Comparison of ENCODE assay signal across 34 cellular contexts in the genomic region with DNA sequence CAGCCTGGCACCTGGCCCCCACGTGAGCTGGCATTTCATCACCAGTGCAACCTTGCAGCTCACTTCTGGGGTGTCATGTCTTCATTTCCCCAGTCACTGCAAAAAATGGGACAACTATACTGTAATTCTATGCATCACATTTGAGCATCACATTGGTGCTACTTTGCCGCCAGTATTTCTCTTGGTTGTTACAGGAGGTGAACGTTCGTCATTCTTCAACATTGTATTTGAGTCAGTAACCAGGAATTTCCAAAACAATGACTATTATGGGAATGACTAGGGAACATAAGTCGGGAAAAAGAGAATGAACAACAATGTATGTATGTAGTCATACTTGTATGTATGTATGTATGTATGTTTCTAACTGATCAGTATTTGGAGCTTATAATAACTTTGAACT.
A peak's percentile ranks its signal among the peaks of the same experiment; 100 is the strongest.
DNase-seq lines count a peak whose midpoint lies in the region; ATAC-seq, FAIRE-seq and TF ChIP-seq lines count a peak whose summit lies in the region.
"Had no signal": no experiment of that assay in that cellular context is flagged by ENCODE, and none has a peak within 500 bp of the region (broad histone marks: within the 10 kb centered on the region; RNA-seq: fewer than 3 reads in every experiment).

No MANE protein-coding gene starts in this region.

- TF ChIP-seq CTCF in astrocyte of the spinal cord (IDR thresholded peaks at IDR 0.05; ENCODE audit: low read depth, low read length) = no peak

- ATAC-seq in activated CD8-positive, alpha-beta T cell treated with anti-CD3 and anti-CD28 coated beads, Interleukin-2, amount 10 ng/mL, durations not matched to agents 7 days and 5 days = no peak
- ATAC-seq: heart left ventricle, SK-N-SH treated with all-trans-retinoic acid at 6 μM for 48 hours, T-helper 17 cell had no signal

- no peaks in the 10 kb centered on the region for H3K9me3 Mint-ChIP-seq in activated CD4-positive, alpha-beta T cell treated with anti-CD3 and anti-CD28 coated beads, Interleukin-2, amount 10 ng/mL, durations not matched to agents 24 days and 14 days
- H3K9me3 Mint-ChIP-seq in activated CD8-positive, alpha-beta T cell treated with anti-CD3 and anti-CD28 coated beads, Interleukin-2, amount 10 ng/mL, durations not matched to agents 7 days and 5 days (ENCODE audit: insufficient read depth) = no peaks in the 10 kb centered on the region
- H3K9me3 Mint-ChIP-seq: CD4-positive, alpha-beta T cell; mesothelial cell of epicardium had no signal

- no peak overlapping the region for H3K4me3 Mint-ChIP-seq in activated CD4-positive, alpha-beta T cell treated with anti-CD3 and anti-CD28 coated beads, Interleukin-2, amount 10 ng/mL, durations not matched to agents 24 days and 14 days
- H3K4me3 Mint-ChIP-seq in activated CD8-positive, alpha-beta T cell treated with anti-CD3 and anti-CD28 coated beads, Interleukin-2, amount 10 ng/mL, durations not matched to agents 7 days and 5 days = no peak overlapping the region
- H3K4me3 Mint-ChIP-seq: activated naive CD4-positive, alpha-beta T cell treated with anti-CD3 and anti-CD28 coated beads, Interleukin-2, amount 10 ng/mL, durations not matched to agents 7 days and 5 days; activated T-helper 1 cell treated with anti-CD3 and anti-CD28 coated beads, Interleukin-12 subunit alpha, Interleukin-12 subunit beta, Interleukin-2, Interleukin-4 antibody, amounts not matched to agents 30 ng/mL and 10 ng/mL and 1 ng/mL, durations not matched to agents 14 hours and 24 hours and 36 hours; CD4-positive, alpha-beta T cell; mesothelial cell of epicardium; T-helper 17 cell had no signal

- no peaks in the 10 kb centered on the region for H3K27me3 Mint-ChIP-seq in activated CD4-positive, alpha-beta T cell treated with anti-CD3 and anti-CD28 coated beads, Interleukin-2, amount 10 ng/mL, durations not matched to agents 24 days and 14 days
- H3K27me3 Mint-ChIP-seq in activated CD8-positive, alpha-beta T cell treated with anti-CD3 and anti-CD28 coated beads, Interleukin-2, amount 10 ng/mL, durations not matched to agents 7 days and 5 days (ENCODE audit: low read depth) = no peaks in the 10 kb centered on the region
- H3K27me3 Mint-ChIP-seq: activated naive CD4-positive, alpha-beta T cell treated with anti-CD3 and anti-CD28 coated beads, Interleukin-2, amount 10 ng/mL, durations not matched to agents 7 days and 5 days; CD4-positive, alpha-beta T cell; progenitor cell of endocrine pancreas; T-helper 17 cell had no signal

- DNase-seq in Daoy (ENCODE audit: low read depth) (peak; percentile 68), RCC 7860 (ENCODE audit: low spot score) (peak; percentile 29), astrocyte of the spinal cord (ENCODE audit: low read depth, low spot score) (peak; percentile 66), glomerular visceral epithelial cell (ENCODE audit: extremely low spot score) (peak; percentile 45), retina (no peak), NCI-H524 treated with DMSO at 0.1 percent for 48 hours (lab: John Stamatoyannopoulos, UW) (no peak)
- DNase-seq in activated CD4-positive, alpha-beta T cell treated with anti-CD3 and anti-CD28 coated beads, Interleukin-2, amount 10 ng/mL, durations not matched to agents 24 days and 14 days = no peak
- no peak for DNase-seq in activated CD8-positive, alpha-beta T cell treated with anti-CD3 and anti-CD28 coated beads, Interleukin-2, amount 10 ng/mL, durations not matched to agents 7 days and 5 days
- DNase-seq: activated CD4-positive, alpha-beta T cell treated with anti-CD3 and anti-CD28 coated beads, Interleukin-2, amount 50 U/mL, for 48 hours; activated naive CD4-positive, alpha-beta T cell treated with anti-CD3 and anti-CD28 coated beads, Interleukin-2, amount 10 ng/mL, durations not matched to agents 7 days and 5 days; adrenal gland; AML-193; CD4-positive, alpha-beta T cell; effector CD4-positive, alpha-beta T cell; EL; H7; heart left ventricle; kidney; NCI-H1417; NCI-H2029 treated with DMSO at 0.1 percent for 48 hours; NCI-H2227 treated with DMSO at 0.1 percent for 48 hours; sigmoid colon; stimulated activated CD4-positive, alpha-beta T cell treated with anti-CD3 and anti-CD28 coated beads, Interleukin-15, amount 100 ng/mL, for 24 hours; stimulated activated CD4-positive, alpha-beta T cell treated with anti-CD3 and anti-CD28 coated beads, Interleukin-4, amount 100 ng/mL, for 4 hours; T-helper 17 cell; tibial artery had no signal

- no peaks in the 10 kb centered on the region for H3K36me3 Mint-ChIP-seq in activated CD4-positive, alpha-beta T cell treated with anti-CD3 and anti-CD28 coated beads, Interleukin-2, amount 10 ng/mL, durations not matched to agents 24 days and 14 days (ENCODE audit: low read depth)
- no peaks in the 10 kb centered on the region for H3K36me3 Mint-ChIP-seq in activated CD8-positive, alpha-beta T cell treated with anti-CD3 and anti-CD28 coated beads, Interleukin-2, amount 10 ng/mL, durations not matched to agents 7 days and 5 days (ENCODE audit: low read depth)
- H3K36me3 Mint-ChIP-seq: activated naive CD4-positive, alpha-beta T cell treated with anti-CD3 and anti-CD28 coated beads, Interleukin-2, amount 10 ng/mL, durations not matched to agents 7 days and 5 days; mesothelial cell of epicardium had no signal

- H3K27ac Mint-ChIP-seq in activated CD4-positive, alpha-beta T cell treated with anti-CD3 and anti-CD28 coated beads, Interleukin-2, amount 10 ng/mL, durations not matched to agents 24 days and 14 days = no peak overlapping the region
- no peak overlapping the region for H3K27ac Mint-ChIP-seq in activated CD8-positive, alpha-beta T cell treated with anti-CD3 and anti-CD28 coated beads, Interleukin-2, amount 10 ng/mL, durations not matched to agents 7 days and 5 days
- H3K27ac Mint-ChIP-seq: activated naive CD4-positive, alpha-beta T cell treated with anti-CD3 and anti-CD28 coated beads, Interleukin-2, amount 10 ng/mL, durations not matched to agents 7 days and 5 days; activated T-helper 1 cell treated with anti-CD3 and anti-CD28 coated beads, Interleukin-12 subunit alpha, Interleukin-12 subunit beta, Interleukin-2, Interleukin-4 antibody, amounts not matched to agents 30 ng/mL and 10 ng/mL and 1 ng/mL, durations not matched to agents 14 hours and 24 hours and 36 hours; CD4-positive, alpha-beta T cell; mesothelial cell of epicardium; progenitor cell of endocrine pancreas; T-helper 17 cell had no signal

- FAIRE-seq in RCC 7860 (lab: Jason Lieb, UNC) = no peak
- FAIRE-seq: colon, D721Med, GM12892, kidney, TTC549 had no signal

- H3K4me1 Mint-ChIP-seq in activated CD4-positive, alpha-beta T cell treated with anti-CD3 and anti-CD28 coated beads, Interleukin-2, amount 10 ng/mL, durations not matched to agents 24 days and 14 days = no peaks in the 10 kb centered on the region
- no peaks in the 10 kb centered on the region for H3K4me1 Mint-ChIP-seq in activated CD8-positive, alpha-beta T cell treated with anti-CD3 and anti-CD28 coated beads, Interleukin-2, amount 10 ng/mL, durations not matched to agents 7 days and 5 days (ENCODE audit: low read depth)
- H3K4me1 Mint-ChIP-seq: activated naive CD4-positive, alpha-beta T cell treated with anti-CD3 and anti-CD28 coated beads, Interleukin-2, amount 10 ng/mL, durations not matched to agents 7 days and 5 days; mesothelial cell of epicardium; T-helper 17 cell had no signal

- in situ Hi-C loops in astrocyte of the spinal cord (cut with HindIII; ENCODE audit: low sequenced_read_pairs) = no loop called here

- CTCF ChIA-PET in activated CD8-positive, alpha-beta T cell treated with anti-CD3 and anti-CD28 coated beads, Interleukin-2, amount 10 ng/mL, durations not matched to agents 7 days and 5 days (lab: Charles Lee) = no interaction called here

- no peak overlapping the region for H3K4me3 ChIP-seq in astrocyte of the spinal cord (ENCODE audit: low read depth, low read length)
- H3K4me3 ChIP-seq: adrenal gland, heart left ventricle, sigmoid colon, tibial artery had no signal

- intact Hi-C loops in activated CD4-positive, alpha-beta T cell treated with anti-CD3 and anti-CD28 coated beads, Interleukin-2, amount 10 ng/mL, durations not matched to agents 24 days and 14 days (cut with micrococcal nuclease) = no loop called here

- POLR2A ChIA-PET in activated CD8-positive, alpha-beta T cell treated with anti-CD3 and anti-CD28 coated beads, Interleukin-2, amount 10 ng/mL, durations not matched to agents 7 days and 5 days (lab: Charles Lee) = no interaction called here

Comparison
In these comparisons a context has a peak if more than half of its experiments do, and no peak if none do; other contexts are left out.
1. DNase-seq: peak in Daoy (single experiment), RCC 7860 (single experiment), astrocyte of the spinal cord (single experiment) and glomerular visceral epithelial cell (single experiment); none in retina (single experiment), NCI-H524 treated with DMSO at 0.1 percent for 48 hours (single experiment), activated CD4-positive, alpha-beta T cell treated with anti-CD3 and anti-CD28 coated beads, Interleukin-2, amount 10 ng/mL, durations not matched to agents 24 days and 14 days (single experiment) and activated CD8-positive, alpha-beta T cell treated with anti-CD3 and anti-CD28 coated beads, Interleukin-2, amount 10 ng/mL, durations not matched to agents 7 days and 5 days (single experiment).